In genomic region chr16:31032736-31033708, GRCh38 we compare ENCODE assay signal across 8 cellular contexts. TPM values are rescaled to one million over a fixed set of nuclear protein-coding genes. Genes with fewer than 3 reads are reported as not detected.
DNase-seq lines count a peak whose midpoint lies in the region; ATAC-seq and TF ChIP-seq lines count a peak whose summit lies in the region.

A gene with protein sequence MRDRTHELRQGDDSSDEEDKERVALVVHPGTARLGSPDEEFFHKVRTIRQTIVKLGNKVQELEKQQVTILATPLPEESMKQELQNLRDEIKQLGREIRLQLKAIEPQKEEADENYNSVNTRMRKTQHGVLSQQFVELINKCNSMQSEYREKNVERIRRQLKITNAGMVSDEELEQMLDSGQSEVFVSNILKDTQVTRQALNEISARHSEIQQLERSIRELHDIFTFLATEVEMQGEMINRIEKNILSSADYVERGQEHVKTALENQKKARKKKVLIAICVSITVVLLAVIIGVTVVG (plus strand): TSS chr16:31033558. CDS start chr16:31033806, 248 bp downstream.

- no peak for TF ChIP-seq CTCF in GM12864 (IDR thresholded peaks at IDR 0.05; ENCODE audit: low read depth, low read length, missing control alignments)
- TF ChIP-seq CTCF in parathyroid adenoma (IDR thresholded peaks at IDR 0.05), result no peak
- TF ChIP-seq CTCF in tibial nerve (IDR thresholded peaks at IDR 0.05), result peak in 3 of 5 experiments; percentile 2 to 45 (median 24)

- H3K4me1 ChIP-seq in parathyroid adenoma (peaks cover 9% of the 10 kb centered on the region), tibial nerve (peaks cover 0 to 36% (median 6%) of the 10 kb centered on the region in 4 donors)

- H3K27ac ChIP-seq in parathyroid adenoma (peak within 1 kb of the TSS; percentile 91), tibial nerve (peak within 1 kb of the TSS; percentile 95 to 100 (median 98))

- H3K27me3 ChIP-seq in parathyroid adenoma (ENCODE audit: control insufficient read depth, insufficient read depth, low read length) (no peaks in the 10 kb centered on the region), tibial nerve (no peaks in the 10 kb centered on the region)

- TF ChIP-seq POLR2A in tibial nerve (IDR thresholded peaks at IDR 0.05), result peak; percentile 47 to 61

- WGBS in tibial nerve, 2 donors, result 1% methylated on average over 41 to 66 of the region's 75 CpGs

- peaks cover 19% of the 10 kb centered on the region for H3K4me1 Mint-ChIP-seq in activated naive CD8-positive, alpha-beta T cell treated with anti-CD3 and anti-CD28 coated beads, Interleukin-2, amount 50 U/mL, for 24 hours

- DNase-seq in GM12864 (ENCODE audit: low read depth), result peak; percentile 95
- DNase-seq in NCI-H1417 (lab: John Stamatoyannopoulos, UW), result peak; percentile 87 to 95 (median 94)
- DNase-seq in SW480 (ENCODE audit: low spot score), result peak; percentile 92
- DNase-seq in activated naive CD8-positive, alpha-beta T cell treated with anti-CD3 and anti-CD28 coated beads, Interleukin-2, amount 50 U/mL, for 24 hours, result peak; percentile 99
- peak; percentile 99 for DNase-seq in Right ventricle myocardium superior
- DNase-seq in tibial nerve (ENCODE audit: low spot score in 2 of 2), result peak; percentile 96 to 97

- no peaks in the 10 kb centered on the region for H3K27me3 Mint-ChIP-seq in activated naive CD8-positive, alpha-beta T cell treated with anti-CD3 and anti-CD28 coated beads, Interleukin-2, amount 50 U/mL, for 24 hours

- peak within 1 kb of the TSS; percentile 92 for H3K27ac Mint-ChIP-seq in activated naive CD8-positive, alpha-beta T cell treated with anti-CD3 and anti-CD28 coated beads, Interleukin-2, amount 50 U/mL, for 24 hours

- ATAC-seq in HG02759 (IDR thresholded peaks at IDR 0.05; ENCODE audit: unreplicated experiment) (peak; percentile 79), Right ventricle myocardium superior (ENCODE audit: poor library complexity) (peak; percentile 98)
- ATAC-seq in activated naive CD8-positive, alpha-beta T cell treated with anti-CD3 and anti-CD28 coated beads, Interleukin-2, amount 50 U/mL, for 24 hours, result peak; percentile 83

- H2AFZ ChIP-seq in parathyroid adenoma, result peak within 1 kb of the TSS; percentile 98

- peak within 1 kb of the TSS; percentile 21 for H3K9ac ChIP-seq in parathyroid adenoma

- peaks cover 3% of the 10 kb centered on the region for H3K36me3 Mint-ChIP-seq in activated naive CD8-positive, alpha-beta T cell treated with anti-CD3 and anti-CD28 coated beads, Interleukin-2, amount 50 U/mL, for 24 hours (ENCODE audit: low read depth)

- H3K9me3 ChIP-seq in parathyroid adenoma (ENCODE audit: control insufficient read depth, low read length) (no peaks in the 10 kb centered on the region), tibial nerve (no peaks in the 10 kb centered on the region)

- H3K4me3 Mint-ChIP-seq in activated naive CD8-positive, alpha-beta T cell treated with anti-CD3 and anti-CD28 coated beads, Interleukin-2, amount 50 U/mL, for 24 hours, result peak within 1 kb of the TSS; percentile 90

- H3K36me3 ChIP-seq in parathyroid adenoma (ENCODE audit: control insufficient read depth, insufficient read depth, low read length), result no peaks in the 10 kb centered on the region
- H3K36me3 ChIP-seq in tibial nerve, result peaks cover 0 to 9% (median 3%) of the 10 kb centered on the region in 3 donors

- H3K4me3 ChIP-seq in GM12864 (ENCODE audit: low read depth, low read length) (peak within 1 kb of the TSS; percentile 93), parathyroid adenoma (ENCODE audit: low read depth, low read length) (peak within 1 kb of the TSS; percentile 95), tibial nerve (peak within 1 kb of the TSS; percentile 77 to 91 (median 82))

- peak; percentile 97 to 98 for TF ChIP-seq EP300 in tibial nerve (IDR thresholded peaks at IDR 0.05)

- H3K79me2 ChIP-seq in parathyroid adenoma, result peaks cover 5% of the 10 kb centered on the region

- no peaks in the 10 kb centered on the region for H3K9me3 Mint-ChIP-seq in activated naive CD8-positive, alpha-beta T cell treated with anti-CD3 and anti-CD28 coated beads, Interleukin-2, amount 50 U/mL, for 24 hours

- intact Hi-C loops in Right ventricle myocardium superior (cut with DNase I), result loop anchor here (5.0 kb wide), 1 partner anchor 109 kb away; no protein-coding TSS in a partner anchor

- peak within 1 kb of the TSS; percentile 100 for H3K4me2 ChIP-seq in parathyroid adenoma (ENCODE audit: low read length)

RNA-seq across cellular contexts. Expression of the gene that starts here (rescaled TPM):
- 39.5 TPM for total RNA-seq in Right ventricle myocardium superior
- total RNA-seq in tibial nerve, result 10 to 100 TPM; 50.7 to 69.3 (median 63.9) TPM

Comparison
In these comparisons a context has a peak if more than half of its experiments do, and no peak if none do; other contexts are left out.
1. Peak in every context shown above with its lines: DNase-seq, ATAC-seq, H3K4me3 ChIP-seq and H3K27ac ChIP-seq.
2. CTCF ChIP-seq: peak in tibial nerve (3 of 5); none in GM12864 (single experiment) and parathyroid adenoma (single experiment).